Comparison of ENCODE assay signal across 26 cellular contexts in genomic region chr4:149796381-149796780, GRCh38. TPM values are rescaled to one million over a fixed set of nuclear protein-coding genes. Genes with fewer than 3 reads are reported as not detected.
"Had no signal": no experiment of that assay in that cellular context is flagged by ENCODE, and none has a peak within 500 bp of the region (broad histone marks: within the 10 kb centered on the region; RNA-seq: fewer than 3 reads in every experiment).

No MANE protein-coding gene starts in this region.

- H3K4me1 ChIP-seq: left ventricle myocardium inferior, transverse colon, vagina had no signal

- H2AFZ ChIP-seq: hepatocyte had no signal

- H3K9me3 Mint-ChIP-seq: activated CD4-positive, alpha-beta memory T cell treated with anti-CD3 and anti-CD28 coated beads, Interleukin-2, amount 10 ng/mL, durations not matched to agents 7 days and 5 days; activated CD4-positive, alpha-beta T cell treated with anti-CD3 and anti-CD28 coated beads, Interleukin-2, amount 10 ng/mL, durations not matched to agents 24 days and 14 days; activated naive CD4-positive, alpha-beta T cell treated with anti-CD3 and anti-CD28 coated beads for 36 hours; activated naive CD8-positive, alpha-beta T cell treated with anti-CD3 and anti-CD28 coated beads, Interleukin-2, amount 10 ng/mL, durations not matched to agents 7 days and 5 days; stimulated activated naive B cell treated with anti-CD40 and anti-IgM and Interleukin-4, amounts not matched to agents 10 μg/mL and 1 μg/mL and 100 μg/mL, for 72 hours had no signal

- H3K4me3 Mint-ChIP-seq: activated CD4-positive, alpha-beta memory T cell treated with anti-CD3 and anti-CD28 coated beads, Interleukin-2, amount 10 ng/mL, durations not matched to agents 7 days and 5 days; activated CD4-positive, alpha-beta T cell treated with anti-CD3 and anti-CD28 coated beads, Interleukin-2, amount 10 ng/mL, durations not matched to agents 24 days and 14 days; activated naive CD4-positive, alpha-beta T cell treated with anti-CD3 and anti-CD28 coated beads for 36 hours; activated naive CD8-positive, alpha-beta T cell treated with anti-CD3 and anti-CD28 coated beads, Interleukin-2, amount 10 ng/mL, durations not matched to agents 7 days and 5 days; activated T-cell treated with anti-CD3 and anti-CD28 coated beads, Interleukin-2, amount 50 U/mL, for 72 hours; natural killer cell; stimulated activated naive B cell treated with anti-CD40 and anti-IgM and Interleukin-4, amounts not matched to agents 10 μg/mL and 1 μg/mL and 100 μg/mL, for 72 hours had no signal

- H3K36me3 ChIP-seq: cardiac muscle cell, left ventricle myocardium inferior, transverse colon, vagina had no signal

- H3K27me3 ChIP-seq: cardiac muscle cell, hepatocyte, transverse colon, vagina had no signal

- DNase-seq: activated CD4-positive, alpha-beta memory T cell treated with anti-CD3 and anti-CD28 coated beads, Interleukin-2, amount 10 ng/mL, durations not matched to agents 7 days and 5 days; activated CD4-positive, alpha-beta T cell treated with anti-CD3 and anti-CD28 coated beads, Interleukin-2, amount 10 ng/mL, durations not matched to agents 24 days and 14 days; activated effector memory CD4-positive, alpha-beta T cell treated with Interleukin-2 at 50 U/mL for 16 hours; activated naive CD4-positive, alpha-beta T cell treated with anti-CD3 and anti-CD28 coated beads for 36 hours; activated naive CD8-positive, alpha-beta T cell treated with anti-CD3 and anti-CD28 coated beads, Interleukin-2, amount 10 ng/mL, durations not matched to agents 7 days and 5 days; activated T-cell treated with anti-CD3 and anti-CD28 coated beads, Interleukin-2, amount 50 U/mL, for 72 hours; amniotic stem cell; erythroblast; foreskin melanocyte; left ventricle myocardium inferior; midbrain; natural killer cell; retina; stimulated activated CD4-positive, alpha-beta T cell treated with anti-CD3 and anti-CD28 coated beads, Interleukin-2, amount 100 ng/mL, for 48 hours; stimulated activated CD8-positive, alpha-beta memory T cell treated with anti-CD3 and anti-CD28 coated beads, Interleukin-4, amount 100 ng/mL, for 48 hours; stimulated activated naive B cell treated with anti-CD40 and anti-IgM and Interleukin-4, amounts not matched to agents 10 μg/mL and 1 μg/mL and 100 μg/mL, for 72 hours; transverse colon had no signal

- H3K79me2 ChIP-seq: hepatocyte had no signal

- H3K4me1 Mint-ChIP-seq: activated CD4-positive, alpha-beta memory T cell treated with anti-CD3 and anti-CD28 coated beads, Interleukin-2, amount 10 ng/mL, durations not matched to agents 7 days and 5 days; activated CD4-positive, alpha-beta T cell treated with anti-CD3 and anti-CD28 coated beads, Interleukin-2, amount 10 ng/mL, durations not matched to agents 24 days and 14 days; activated naive CD8-positive, alpha-beta T cell treated with anti-CD3 and anti-CD28 coated beads, Interleukin-2, amount 10 ng/mL, durations not matched to agents 7 days and 5 days; natural killer cell; stimulated activated naive B cell treated with anti-CD40 and anti-IgM and Interleukin-4, amounts not matched to agents 10 μg/mL and 1 μg/mL and 100 μg/mL, for 72 hours had no signal

- ATAC-seq: activated CD4-positive, CD25-positive, alpha-beta regulatory T cell treated with anti-CD3 and anti-CD28 coated beads, Interleukin-2, amount 50 U/mL, for 24 hours; activated T-cell treated with anti-CD3 and anti-CD28 coated beads, Interleukin-2, amount 50 U/mL, for 72 hours; natural killer cell; stimulated activated naive B cell treated with anti-CD40 and anti-IgM and Interleukin-4, amounts not matched to agents 10 μg/mL and 1 μg/mL and 100 μg/mL, for 72 hours had no signal

- H3K36me3 Mint-ChIP-seq: activated naive CD8-positive, alpha-beta T cell treated with anti-CD3 and anti-CD28 coated beads, Interleukin-2, amount 10 ng/mL, durations not matched to agents 7 days and 5 days; natural killer cell; stimulated activated naive B cell treated with anti-CD40 and anti-IgM and Interleukin-4, amounts not matched to agents 10 μg/mL and 1 μg/mL and 100 μg/mL, for 72 hours had no signal

- H3K9me3 ChIP-seq: transverse colon, vagina had no signal

- H3K4me3 ChIP-seq: cardiac muscle cell, hepatocyte, left ventricle myocardium inferior, transverse colon, vagina had no signal

- H3K27ac ChIP-seq: cardiac muscle cell, hepatocyte, left ventricle myocardium inferior, transverse colon, vagina had no signal

- H3K4me2 ChIP-seq: hepatocyte had no signal

- H3K27ac Mint-ChIP-seq: activated CD4-positive, alpha-beta memory T cell treated with anti-CD3 and anti-CD28 coated beads, Interleukin-2, amount 10 ng/mL, durations not matched to agents 7 days and 5 days; activated CD4-positive, alpha-beta T cell treated with anti-CD3 and anti-CD28 coated beads, Interleukin-2, amount 10 ng/mL, durations not matched to agents 24 days and 14 days; activated naive CD4-positive, alpha-beta T cell treated with anti-CD3 and anti-CD28 coated beads for 36 hours; activated naive CD8-positive, alpha-beta T cell treated with anti-CD3 and anti-CD28 coated beads, Interleukin-2, amount 10 ng/mL, durations not matched to agents 7 days and 5 days; activated T-cell treated with anti-CD3 and anti-CD28 coated beads, Interleukin-2, amount 50 U/mL, for 72 hours; natural killer cell; progenitor cell of endocrine pancreas; stimulated activated naive B cell treated with anti-CD40 and anti-IgM and Interleukin-4, amounts not matched to agents 10 μg/mL and 1 μg/mL and 100 μg/mL, for 72 hours had no signal

- H3K27me3 Mint-ChIP-seq: activated CD4-positive, alpha-beta memory T cell treated with anti-CD3 and anti-CD28 coated beads, Interleukin-2, amount 10 ng/mL, durations not matched to agents 7 days and 5 days; activated CD4-positive, alpha-beta T cell treated with anti-CD3 and anti-CD28 coated beads, Interleukin-2, amount 10 ng/mL, durations not matched to agents 24 days and 14 days; activated naive CD8-positive, alpha-beta T cell treated with anti-CD3 and anti-CD28 coated beads, Interleukin-2, amount 10 ng/mL, durations not matched to agents 7 days and 5 days; progenitor cell of endocrine pancreas; stimulated activated naive B cell treated with anti-CD40 and anti-IgM and Interleukin-4, amounts not matched to agents 10 μg/mL and 1 μg/mL and 100 μg/mL, for 72 hours had no signal

RNA-seq across cellular contexts. Expression of gene IQCM, which starts 19.3 kb away (rescaled TPM):
- total RNA-seq: activated CD4-positive, alpha-beta memory T cell treated with anti-CD3 and anti-CD28 coated beads, Interleukin-2, amount 10 ng/mL, durations not matched to agents 7 days and 5 days; activated CD4-positive, alpha-beta T cell treated with anti-CD3 and anti-CD28 coated beads, Interleukin-2, amount 10 ng/mL, durations not matched to agents 24 days and 14 days; activated naive CD4-positive, alpha-beta T cell treated with anti-CD3 and anti-CD28 coated beads for 36 hours; activated naive CD8-positive, alpha-beta T cell treated with anti-CD3 and anti-CD28 coated beads, Interleukin-2, amount 10 ng/mL, durations not matched to agents 7 days and 5 days; activated T-cell treated with anti-CD3 and anti-CD28 coated beads, Interleukin-2, amount 50 U/mL, for 72 hours; cardiac muscle cell; chondrocyte; left ventricle myocardium inferior; lung microvascular endothelial cell; natural killer cell; osteocyte; progenitor cell of endocrine pancreas; temporal lobe; vagina had no signal
- polyA plus RNA-seq: cardiac muscle cell had no signal
